Comparison of ENCODE assay signal across 8 cellular contexts in genomic region chr7:151026771-151027727, GRCh38. TPM values are rescaled to one million over a fixed set of nuclear protein-coding genes. Genes with fewer than 3 reads are reported as not detected.
DNase-seq lines count a peak whose midpoint lies in the region; ATAC-seq and TF ChIP-seq lines count a peak whose summit lies in the region.
"Not testable (repeated sequence)": the region's sequence is repeated elsewhere in the genome, so short reads cannot be mapped to it uniquely, and the experiment has no call there.

No MANE protein-coding gene starts in this region.

- not testable (repeated sequence) for H3K18ac ChIP-seq in neuronal stem cell (ENCODE audit: low read length)

- not testable (repeated sequence) for DNase-seq in CD8-positive, alpha-beta memory T cell; T-cell; activated naive CD4-positive, alpha-beta T cell treated with anti-CD3 and anti-CD28 coated beads, Interleukin-2, amount 10 ng/mL, durations not matched to agents 7 days and 5 days; effector memory CD8-positive, alpha-beta T cell; neuronal stem cell (ENCODE audit: low spot score); thoracic aorta (ENCODE audit: low spot score)
- peak; percentile 91 for DNase-seq in islet precursor cell

- peak overlapping the region; percentile 98 to 100 (median 99) for H3K27ac Mint-ChIP-seq in CD8-positive, alpha-beta memory T cell
- H3K27ac Mint-ChIP-seq in T-cell = peak overlapping the region; percentile 98
- H3K27ac Mint-ChIP-seq in activated naive CD4-positive, alpha-beta T cell treated with anti-CD3 and anti-CD28 coated beads, Interleukin-2, amount 10 ng/mL, durations not matched to agents 7 days and 5 days = peak overlapping the region; percentile 91
- peak overlapping the region; percentile 99 to 100 for H3K27ac Mint-ChIP-seq in effector memory CD8-positive, alpha-beta T cell

- H3K4ac ChIP-seq in neuronal stem cell (ENCODE audit: low read length) = not testable (repeated sequence)

- POLR2A ChIA-PET in CD8-positive, alpha-beta memory T cell (lab: Charles Lee) = interaction anchor here (0.9 to 1.5 kb wide), 4 partner anchors 9 to 32 kb away, joined by 3 to 13 read pairs (median 8); partner anchors contain the start of genes CDK5 and SLC4A2
- POLR2A ChIA-PET in T-cell (lab: Charles Lee) = interaction anchor here (0.8 to 1.5 kb wide), 3 partner anchors 13 to 41 kb away, joined by 3 to 11 read pairs (median 10); no protein-coding TSS in a partner anchor

- H4K91ac ChIP-seq in neuronal stem cell (ENCODE audit: low read depth, low read length, poor library complexity) = not testable (repeated sequence)

- CTCF ChIA-PET in CD8-positive, alpha-beta memory T cell (lab: Charles Lee) = interaction anchor here (1.0 to 3.2 kb wide), 7 partner anchors 9 to 87 kb away, joined by 3 to 20 read pairs (median 4); no protein-coding TSS in a partner anchor
- CTCF ChIA-PET in T-cell (lab: Charles Lee) = interaction anchor here in 1 of 2 donors (1.0 to 1.5 kb wide), 3 partner anchors 9 to 16 kb away, joined by 4 to 19 read pairs (median 4); no protein-coding TSS in a partner anchor
- CTCF ChIA-PET in activated naive CD4-positive, alpha-beta T cell treated with anti-CD3 and anti-CD28 coated beads, Interleukin-2, amount 10 ng/mL, durations not matched to agents 7 days and 5 days (lab: Charles Lee) = interaction anchor here (1.9 to 2.5 kb wide), 2 partner anchors 17 to 64 kb away, joined by 6 to 8 read pairs; no protein-coding TSS in a partner anchor

- H3K4me1 Mint-ChIP-seq in CD8-positive, alpha-beta memory T cell = peaks cover 18 to 35% (median 28%) of the 10 kb centered on the region in 3 donors
- peaks cover 21 to 35% (median 35%) of the 10 kb centered on the region in 3 donors for H3K4me1 Mint-ChIP-seq in T-cell
- H3K4me1 Mint-ChIP-seq in activated naive CD4-positive, alpha-beta T cell treated with anti-CD3 and anti-CD28 coated beads, Interleukin-2, amount 10 ng/mL, durations not matched to agents 7 days and 5 days = peaks cover 26% of the 10 kb centered on the region
- H3K4me1 Mint-ChIP-seq in effector memory CD8-positive, alpha-beta T cell (ENCODE audit: low read depth in 2 of 2) = peaks cover 17 to 23% of the 10 kb centered on the region in 2 donors

- not testable (repeated sequence) for H3K23ac ChIP-seq in neuronal stem cell (ENCODE audit: low read depth, low read length, poor library complexity)

- ATAC-seq in T-cell (replicated peaks in 1 of 4); effector memory CD8-positive, alpha-beta T cell (replicated peaks); thoracic aorta (ENCODE audit: insufficient number of reproducible peaks, low FRiP score, low read depth): not testable (repeated sequence)

- not testable (repeated sequence) for H3K27me3 ChIP-seq in CD8-positive, alpha-beta memory T cell (ENCODE audit: insufficient read depth, low read length, poor library complexity, severe bottlenecking); Loucy (ENCODE audit: insufficient read depth, low read length, poor library complexity, severe bottlenecking); neuronal stem cell (ENCODE audit: control insufficient read depth in 3 of 3, insufficient read depth in 3 of 3, low read depth in 1 of 3, low read length in 3 of 3); thoracic aorta (replicated peaks; ENCODE audit: insufficient read depth)

- not testable (repeated sequence) for H3K9ac ChIP-seq in Loucy (ENCODE audit: low read depth, low read length, poor library complexity, severe bottlenecking); neuronal stem cell (ENCODE audit: low read depth, low read length, poor library complexity)

- peaks cover 20% of the 10 kb centered on the region for H3K4me1 ChIP-seq in CD8-positive, alpha-beta memory T cell (ENCODE audit: insufficient read depth, low read length)
- not testable (repeated sequence) for H3K4me1 ChIP-seq in Loucy (ENCODE audit: insufficient read depth, low read length, poor library complexity, severe bottlenecking); thoracic aorta (ENCODE audit: control insufficient read depth in 1 of 2, low read depth in 2 of 2)
- peaks cover 5 to 13% of the 10 kb centered on the region in 2 donors for H3K4me1 ChIP-seq in neuronal stem cell (ENCODE audit: control insufficient read depth in 2 of 2, insufficient read depth in 1 of 2, low read depth in 1 of 2, low read length in 2 of 2)

- H3K27ac ChIP-seq in CD8-positive, alpha-beta memory T cell (ENCODE audit: low read depth, low read length) = peak overlapping the region; percentile 90
- H3K27ac ChIP-seq in neuronal stem cell (replicated peaks; ENCODE audit: low read length) = peak overlapping the region; percentile 5
- not testable (repeated sequence) for H3K27ac ChIP-seq in thoracic aorta

- peak overlapping the region; percentile 38 for H3K14ac ChIP-seq in neuronal stem cell (ENCODE audit: low read length)

- H2AFZ ChIP-seq in Loucy (ENCODE audit: low read length) = peak overlapping the region; percentile 80; the same call in 1 of the 2 replicates
- peak overlapping the region; percentile 94 for H2AFZ ChIP-seq in neuronal stem cell (ENCODE audit: low read length)

- H3K27me3 Mint-ChIP-seq in CD8-positive, alpha-beta memory T cell; T-cell: not testable (repeated sequence)
- peaks cover 35% of the 10 kb centered on the region for H3K27me3 Mint-ChIP-seq in activated naive CD4-positive, alpha-beta T cell treated with anti-CD3 and anti-CD28 coated beads, Interleukin-2, amount 10 ng/mL, durations not matched to agents 7 days and 5 days
- H3K27me3 Mint-ChIP-seq in effector memory CD8-positive, alpha-beta T cell = peaks cover 7 to 14% of the 10 kb centered on the region in 2 donors

- H4K20me1 ChIP-seq in Loucy (ENCODE audit: insufficient read depth, low read length, poor library complexity, severe bottlenecking) = not testable (repeated sequence)

- H2AK5ac ChIP-seq in neuronal stem cell (ENCODE audit: low read depth, low read length) = not testable (repeated sequence)

- not testable (repeated sequence) for H3K79me2 ChIP-seq in Loucy (ENCODE audit: insufficient read depth, low read length)

- H3K9me2 ChIP-seq in Loucy (replicated peaks; ENCODE audit: low read depth, low read length) = not testable (repeated sequence)

- H3K36me3 Mint-ChIP-seq in CD8-positive, alpha-beta memory T cell = peaks cover 0 to 20% (median 3%) of the 10 kb centered on the region in 3 donors
- H3K36me3 Mint-ChIP-seq in T-cell; activated naive CD4-positive, alpha-beta T cell treated with anti-CD3 and anti-CD28 coated beads, Interleukin-2, amount 10 ng/mL, durations not matched to agents 7 days and 5 days: not testable (repeated sequence)
- peaks cover 20% of the 10 kb centered on the region for H3K36me3 Mint-ChIP-seq in effector memory CD8-positive, alpha-beta T cell (ENCODE audit: insufficient read depth)

- peak overlapping the region; percentile 100 for H3K4me3 ChIP-seq in CD8-positive, alpha-beta memory T cell (ENCODE audit: low read length)
- peak overlapping the region; percentile 82 for H3K4me3 ChIP-seq in Loucy (ENCODE audit: low read length, poor library complexity, severe bottlenecking)
- peak overlapping the region in 1 of 2 donors; percentile 77 for H3K4me3 ChIP-seq in neuronal stem cell (ENCODE audit: low read length in 2 of 2)
- peak overlapping the region; percentile 89 for H3K4me3 ChIP-seq in thoracic aorta

- not testable (repeated sequence) for H2BK120ac ChIP-seq in neuronal stem cell (ENCODE audit: low read depth, low read length)

- H2BK5ac ChIP-seq in neuronal stem cell (ENCODE audit: low read length) = not testable (repeated sequence)

- TF ChIP-seq CTCF in Loucy (conservative IDR thresholded peaks at IDR 0.05; ENCODE audit: low read length); thoracic aorta (IDR thresholded peaks at IDR 0.05): not testable (repeated sequence)

- H3K36me3 ChIP-seq in CD8-positive, alpha-beta memory T cell (ENCODE audit: insufficient read depth, low read length); Loucy (ENCODE audit: insufficient read depth, low read length); neuronal stem cell (replicated peaks in 1 of 2; ENCODE audit: control insufficient read depth in 2 of 2, insufficient read depth in 2 of 2, low read length in 2 of 2); thoracic aorta: not testable (repeated sequence)

- not testable (repeated sequence) for H4K8ac ChIP-seq in neuronal stem cell (ENCODE audit: low read depth, low read length)

- not testable (repeated sequence) for H3F3A ChIP-seq in Loucy (ENCODE audit: low read depth)

- H3K4me3 Mint-ChIP-seq in CD8-positive, alpha-beta memory T cell = peak overlapping the region; percentile 87 to 98 (median 96)
- H3K4me3 Mint-ChIP-seq in T-cell = peak overlapping the region; percentile 87 to 93 (median 91)
- peak overlapping the region; percentile 93 for H3K4me3 Mint-ChIP-seq in activated naive CD4-positive, alpha-beta T cell treated with anti-CD3 and anti-CD28 coated beads, Interleukin-2, amount 10 ng/mL, durations not matched to agents 7 days and 5 days
- H3K4me3 Mint-ChIP-seq in effector memory CD8-positive, alpha-beta T cell = peak overlapping the region; percentile 85 to 93

- not testable (repeated sequence) for H2BK12ac ChIP-seq in neuronal stem cell (ENCODE audit: low read length)

- H3K4me2 ChIP-seq in Loucy (ENCODE audit: low read depth, low read length, poor library complexity, severe bottlenecking) = peak overlapping the region; percentile 71
- not testable (repeated sequence) for H3K4me2 ChIP-seq in neuronal stem cell (ENCODE audit: insufficient read depth, low read length, poor library complexity, severe bottlenecking)

- H2BK15ac ChIP-seq in neuronal stem cell (ENCODE audit: low read length) = not testable (repeated sequence)

- not testable (repeated sequence) for H3K9me3 ChIP-seq in CD8-positive, alpha-beta memory T cell (ENCODE audit: low read length); Loucy (ENCODE audit: insufficient read depth, low read depth, low read length); neuronal stem cell (replicated peaks in 1 of 2; ENCODE audit: control insufficient read depth in 2 of 2, insufficient read depth in 1 of 2, low read depth in 1 of 2, low read length in 2 of 2); thoracic aorta

- not testable (repeated sequence) for H3K79me1 ChIP-seq in neuronal stem cell (ENCODE audit: low read depth, low read length)

- not testable (repeated sequence) for H3K9me3 Mint-ChIP-seq in CD8-positive, alpha-beta memory T cell; T-cell; activated naive CD4-positive, alpha-beta T cell treated with anti-CD3 and anti-CD28 coated beads, Interleukin-2, amount 10 ng/mL, durations not matched to agents 7 days and 5 days; effector memory CD8-positive, alpha-beta T cell

- WGBS in neuronal stem cell (ENCODE audit: extremely low coverage in 2 of 2, insufficient read length in 2 of 2, insufficient replicate concordance in 1 of 2), 2 donors = no CpG with 5 or more reads among the region's 19 CpGs

RNA-seq across cellular contexts. Expression of gene ABCB8, which starts 1.2 kb away (rescaled TPM):
- total RNA-seq in CD8-positive, alpha-beta memory T cell = 10 to 100 TPM; 49.2 to 52.3 TPM
- 18.4 TPM for polyA plus RNA-seq in CD8-positive, alpha-beta memory T cell
- total RNA-seq in T-cell (10 to 100 TPM; 72.4 to 83.0 (median 74.8) TPM), thoracic aorta (10 to 100 TPM; 34.1 to 35.1 TPM)
- 8.6 TPM for polyA plus RNA-seq in neuronal stem cell (2013, experiment 1 of 2)
- polyA plus RNA-seq in neuronal stem cell (2013, experiment 2 of 2) = 8.5 TPM

RNA-seq across cellular contexts. Expression of gene ATG9B, which starts 2.8 kb away (rescaled TPM):
- total RNA-seq in CD8-positive, alpha-beta memory T cell = 1 to 10 TPM; 3.8 to 4.2 TPM
- 15.4 TPM for polyA plus RNA-seq in CD8-positive, alpha-beta memory T cell
- total RNA-seq in T-cell (10 to 100 TPM; 24.0 to 37.0 (median 31.8) TPM), thoracic aorta (1 to 10 TPM in 1 of 2 donors, not detected in 1; 1.2 TPM)
- 6.3 TPM for polyA plus RNA-seq in neuronal stem cell (2013, experiment 1 of 2)
- polyA plus RNA-seq in neuronal stem cell (2013, experiment 2 of 2) = 5.0 TPM

RNA-seq across cellular contexts. Expression of gene ASIC3, which starts 21.3 kb away (rescaled TPM):
- 1 to 10 TPM; 2.6 to 3.6 TPM for total RNA-seq in CD8-positive, alpha-beta memory T cell
- not detected for polyA plus RNA-seq in CD8-positive, alpha-beta memory T cell
- total RNA-seq in T-cell (10 to 100 TPM in 4 of 5 donors, 1 to 10 TPM in 1; 9.8 to 16.0 (median 11.9) TPM), thoracic aorta (1 to 10 TPM; 2.0 to 2.8 TPM)
- polyA plus RNA-seq in neuronal stem cell (2013, experiment 1 of 2) = 5.1 TPM
- 4.6 TPM for polyA plus RNA-seq in neuronal stem cell (2013, experiment 2 of 2)

RNA-seq across cellular contexts. Expression of gene CDK5, which starts 30.6 kb away (rescaled TPM):
- 10 to 100 TPM; 20.5 to 23.2 TPM for total RNA-seq in CD8-positive, alpha-beta memory T cell
- 14.3 TPM for polyA plus RNA-seq in CD8-positive, alpha-beta memory T cell
- total RNA-seq in T-cell (1 to 10 TPM; 5.3 to 8.4 (median 6.5) TPM), thoracic aorta (1 to 10 TPM; 1.8 to 3.1 TPM)
- 14.1 TPM for polyA plus RNA-seq in neuronal stem cell (2013, experiment 1 of 2)
- 13.9 TPM for polyA plus RNA-seq in neuronal stem cell (2013, experiment 2 of 2)

RNA-seq across cellular contexts. Expression of gene SLC4A2, which starts 32.3 kb away (rescaled TPM):
- 100 to 1,000 TPM; 119 to 121 TPM for total RNA-seq in CD8-positive, alpha-beta memory T cell
- 25.5 TPM for polyA plus RNA-seq in CD8-positive, alpha-beta memory T cell
- 10 to 100 TPM; 52.0 to 91.5 (median 74.4) TPM for total RNA-seq in T-cell
- polyA plus RNA-seq in neuronal stem cell (2013, experiment 1 of 2) = 47.2 TPM
- 44.5 TPM for polyA plus RNA-seq in neuronal stem cell (2013, experiment 2 of 2)
- total RNA-seq in thoracic aorta = 100 to 1,000 TPM in 1 of 2 donors, 10 to 100 TPM in 1; 89.1 to 119 TPM

Comparison
In these comparisons a context has a peak if more than half of its experiments do, and no peak if none do; other contexts are left out.
1. RNA of gene ATG9B, which starts 2.8 kb away (total RNA-seq): 24.0 to 37.0 TPM in T-cell; 3.8 to 4.2 TPM in CD8-positive, alpha-beta memory T cell and 1.2 TPM in thoracic aorta; every median in the first group is over 4 times any median in the second.
2. Peak in every context shown above with its lines, with median percentiles within 50 percentile points of each other: H3K27ac Mint-ChIP-seq and H3K4me3 Mint-ChIP-seq.